11 cellular contexts compared by ENCODE assay signal in the genomic region with DNA sequence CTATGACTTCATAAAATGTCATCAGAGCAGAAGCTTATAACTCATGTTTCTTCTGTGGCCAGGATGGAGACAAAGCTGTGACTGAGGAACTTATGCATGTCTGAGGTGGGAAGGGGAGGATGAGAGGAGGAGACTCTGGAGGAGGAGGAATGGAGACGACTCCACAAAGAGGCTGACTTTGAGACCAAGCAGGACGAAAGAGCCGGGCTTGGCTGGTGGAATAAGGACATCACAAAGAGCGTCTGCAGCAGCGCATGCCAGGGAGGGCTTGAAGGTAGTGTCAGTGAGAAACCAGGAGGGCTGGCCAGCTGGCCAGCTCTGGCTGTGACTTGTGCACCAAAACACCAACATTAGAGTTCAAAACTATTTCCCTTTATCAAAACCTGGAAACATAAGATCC. TPM values are rescaled to one million over a fixed set of nuclear protein-coding genes. Genes with fewer than 3 reads are reported as not detected.
"Had no signal": no experiment of that assay in that cellular context is flagged by ENCODE, and none has a peak within 500 bp of the region (broad histone marks: within the 10 kb centered on the region; RNA-seq: fewer than 3 reads in every experiment).

No MANE protein-coding gene starts in this region.

- H3K4me1 ChIP-seq: HAP-1 had no signal

- H3K9me3 Mint-ChIP-seq: HFFc6, IgD-negative memory B cell had no signal

- H3K4me3 Mint-ChIP-seq: HFFc6, IgD-negative memory B cell had no signal

- H3K4me3 ChIP-seq: GM23248, HAP-1 had no signal

- ATAC-seq: HCT116, HepG2 had no signal

- H3K27ac Mint-ChIP-seq: HFFc6 had no signal

- DNase-seq: GM23248, GOT3, H7, HFFc6 had no signal

- H3K36me3 Mint-ChIP-seq: IgD-negative memory B cell had no signal

- H3K9me3 ChIP-seq: HAP-1 had no signal

- H3K27ac ChIP-seq: GM23248, HL-60 had no signal

- H3K36me3 ChIP-seq: HAP-1 had no signal

RNA-seq across cellular contexts. Expression of gene GDF2, which starts 6.1 kb away (rescaled TPM):
- total RNA-seq: GM23248, H4, H7, HepG2, HFFc6, HT1080 had no signal

RNA-seq across cellular contexts. Expression of gene GDF10, which starts 16.1 kb away (rescaled TPM):
- total RNA-seq: H4, H7, HepG2, HFFc6, HT1080 had no signal

RNA-seq across cellular contexts. Expression of gene RBP3, which starts 32.0 kb away (rescaled TPM):
- total RNA-seq: GM23248, H4, H7, HepG2, HFFc6, HT1080 had no signal
